Comparison of ENCODE assay signal across 8 cellular contexts in the genomic region with DNA sequence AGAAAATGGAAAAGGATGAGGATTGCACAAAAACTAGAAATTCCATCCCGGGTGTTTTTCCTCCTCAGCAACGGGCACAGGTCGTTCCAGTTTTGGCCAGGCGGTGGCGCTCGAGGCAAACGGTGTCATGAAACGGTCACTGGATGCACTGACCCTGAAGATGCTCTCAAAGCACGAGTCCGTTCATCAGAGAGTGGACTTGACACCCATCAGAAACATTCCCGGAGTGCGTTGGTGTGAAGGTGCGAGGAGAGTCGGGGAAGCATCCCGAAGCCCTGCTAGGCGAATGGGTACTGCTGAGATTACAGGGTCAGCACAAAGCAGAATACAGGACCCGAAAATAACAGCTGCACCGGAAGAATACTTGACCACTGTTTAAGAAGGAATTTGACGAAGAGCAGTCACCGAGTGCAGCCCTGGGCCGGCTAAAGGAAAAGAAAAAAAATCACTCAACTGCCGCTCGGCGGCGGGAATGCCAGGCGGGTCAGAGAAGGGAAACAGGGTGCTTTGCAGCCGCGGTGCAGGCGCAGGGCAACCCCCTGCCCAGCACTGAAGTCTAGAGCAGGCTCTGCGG.
DNase-seq lines count a peak whose midpoint lies in the region; ATAC-seq and TF ChIP-seq lines count a peak whose summit lies in the region.

No MANE protein-coding gene starts in this region.

- CTCF ChIA-PET in Calu3 (lab: Charles Lee): interaction anchor here (0.7 to 1.1 kb wide), 2 partner anchors 62 to 74 kb away, joined by 4 read pairs; no protein-coding TSS in a partner anchor

- TF ChIP-seq CTCF in Calu3 (IDR thresholded peaks at IDR 0.05; ENCODE audit: unreplicated experiment): peak; percentile 86

- intact Hi-C loops in Calu3 (cut with micrococcal nuclease; ENCODE audit: unreplicated experiment): loop anchor here (2.0 to 5.0 kb wide), 2 partner anchors 63 to 403 kb away; no protein-coding TSS in a partner anchor
- intact Hi-C loops in activated T-helper 2 cell treated with anti-CD3 and anti-CD28 coated beads, Interferon-gamma antibody, Interleukin-2, Interleukin-4, amounts not matched to agents 10 μg/mL and 5 μg/mL and 100 μg/mL, durations not matched to agents 14 hours and 24 hours and 36 hours (cut with micrococcal nuclease): loop anchor here (1.0 to 2.0 kb wide), 3 partner anchors 71 to 404 kb away; partner anchors contain the start of gene ETS2

- DNase-seq in Calu3: peak; percentile 84
- DNase-seq in KG1 (lab: John Stamatoyannopoulos, UW): peak; percentile 66
- peak; percentile 55 for DNase-seq in RKO (ENCODE audit: low spot score)
- peak; percentile 48 for DNase-seq in activated T-helper 2 cell treated with anti-CD3 and anti-CD28 coated beads, Interferon-gamma antibody, Interleukin-2, Interleukin-4, amounts not matched to agents 10 μg/mL and 5 μg/mL and 100 μg/mL, durations not matched to agents 14 hours and 24 hours and 36 hours (ENCODE audit: low spot score)
- DNase-seq in fibroblast of peridontal ligament (ENCODE audit: extremely low read depth): peak; percentile 76
- DNase-seq in naive thymus-derived CD8-positive, alpha-beta T cell: peak; percentile 29 to 75 (median 61)
- peak; percentile 25 to 49 for DNase-seq in stimulated activated CD8-positive, alpha-beta memory T cell treated with anti-CD3 and anti-CD28 coated beads, Interleukin-7, amount 100 ng/mL, for 4 hours (ENCODE audit: low read depth in 2 of 2)

- peak; percentile 46 to 61 for ATAC-seq in naive thymus-derived CD8-positive, alpha-beta T cell
- ATAC-seq in HG03354 (IDR thresholded peaks at IDR 0.05; ENCODE audit: poor library complexity, severe bottlenecking, unreplicated experiment): no peak

- peak overlapping the region; percentile 60 for H3K4me3 Mint-ChIP-seq in Calu3 (ENCODE audit: low read depth, unreplicated experiment)
- H3K4me3 Mint-ChIP-seq in activated T-helper 2 cell treated with anti-CD3 and anti-CD28 coated beads, Interferon-gamma antibody, Interleukin-2, Interleukin-4, amounts not matched to agents 10 μg/mL and 5 μg/mL and 100 μg/mL, durations not matched to agents 14 hours and 24 hours and 36 hours (ENCODE audit: low read depth): peak overlapping the region; percentile 74
- peak overlapping the region; percentile 68 to 90 (median 84) for H3K4me3 Mint-ChIP-seq in naive thymus-derived CD8-positive, alpha-beta T cell

- no TSS peak for BruUV-seq in Calu3 (replicated peaks; lab: Mats Ljungman, UMichigan)

- POLR2A ChIA-PET in naive thymus-derived CD8-positive, alpha-beta T cell (lab: Charles Lee): interaction anchor here (0.5 kb wide), 1 partner anchor 282 kb away, joined by 4 read pairs; no protein-coding TSS in a partner anchor

- H3K4me1 Mint-ChIP-seq in Calu3 (ENCODE audit: low read depth, unreplicated experiment): peaks cover 18% of the 10 kb centered on the region
- peaks cover 20% of the 10 kb centered on the region for H3K4me1 Mint-ChIP-seq in activated T-helper 2 cell treated with anti-CD3 and anti-CD28 coated beads, Interferon-gamma antibody, Interleukin-2, Interleukin-4, amounts not matched to agents 10 μg/mL and 5 μg/mL and 100 μg/mL, durations not matched to agents 14 hours and 24 hours and 36 hours (ENCODE audit: low read depth)
- peaks cover 4 to 13% (median 9%) of the 10 kb centered on the region in 4 donors for H3K4me1 Mint-ChIP-seq in naive thymus-derived CD8-positive, alpha-beta T cell

- no peaks in the 10 kb centered on the region for H3K36me3 Mint-ChIP-seq in Calu3 (ENCODE audit: insufficient read depth, unreplicated experiment)
- H3K36me3 Mint-ChIP-seq in activated T-helper 2 cell treated with anti-CD3 and anti-CD28 coated beads, Interferon-gamma antibody, Interleukin-2, Interleukin-4, amounts not matched to agents 10 μg/mL and 5 μg/mL and 100 μg/mL, durations not matched to agents 14 hours and 24 hours and 36 hours (ENCODE audit: low read depth): no peaks in the 10 kb centered on the region
- H3K36me3 Mint-ChIP-seq in naive thymus-derived CD8-positive, alpha-beta T cell: no peaks in the 10 kb centered on the region

- H3K9me3 Mint-ChIP-seq in Calu3 (ENCODE audit: low read depth, unreplicated experiment): no peaks in the 10 kb centered on the region
- no peaks in the 10 kb centered on the region for H3K9me3 Mint-ChIP-seq in activated T-helper 2 cell treated with anti-CD3 and anti-CD28 coated beads, Interferon-gamma antibody, Interleukin-2, Interleukin-4, amounts not matched to agents 10 μg/mL and 5 μg/mL and 100 μg/mL, durations not matched to agents 14 hours and 24 hours and 36 hours
- no peaks in the 10 kb centered on the region for H3K9me3 Mint-ChIP-seq in naive thymus-derived CD8-positive, alpha-beta T cell

- H3K27ac Mint-ChIP-seq in Calu3 (ENCODE audit: unreplicated experiment): peak overlapping the region; percentile 72
- H3K27ac Mint-ChIP-seq in activated T-helper 2 cell treated with anti-CD3 and anti-CD28 coated beads, Interferon-gamma antibody, Interleukin-2, Interleukin-4, amounts not matched to agents 10 μg/mL and 5 μg/mL and 100 μg/mL, durations not matched to agents 14 hours and 24 hours and 36 hours: no peak overlapping the region
- no peak overlapping the region for H3K27ac Mint-ChIP-seq in naive thymus-derived CD8-positive, alpha-beta T cell

- no peaks in the 10 kb centered on the region for H3K27me3 Mint-ChIP-seq in Calu3 (ENCODE audit: unreplicated experiment)
- H3K27me3 Mint-ChIP-seq in activated T-helper 2 cell treated with anti-CD3 and anti-CD28 coated beads, Interferon-gamma antibody, Interleukin-2, Interleukin-4, amounts not matched to agents 10 μg/mL and 5 μg/mL and 100 μg/mL, durations not matched to agents 14 hours and 24 hours and 36 hours (ENCODE audit: low read depth): peaks cover 11% of the 10 kb centered on the region
- peaks cover 13 to 33% (median 21%) of the 10 kb centered on the region in 5 donors for H3K27me3 Mint-ChIP-seq in naive thymus-derived CD8-positive, alpha-beta T cell
